In genomic region chr19:41880329-41880708, GRCh38 we compare ENCODE assay signal across 23 cellular contexts. TPM values are rescaled to one million over a fixed set of nuclear protein-coding genes. Genes with fewer than 3 reads are reported as not detected.
DNase-seq lines count a peak whose midpoint lies in the region; ATAC-seq, FAIRE-seq and TF ChIP-seq lines count a peak whose summit lies in the region.
"Had no signal": no experiment of that assay in that cellular context is flagged by ENCODE, and none has a peak within 500 bp of the region (broad histone marks: within the 10 kb centered on the region; RNA-seq: fewer than 3 reads in every experiment).

No MANE protein-coding gene starts in this region.

- H3K27me3 Mint-ChIP-seq in activated CD8-positive, alpha-beta memory T cell treated with anti-CD3 and anti-CD28 coated beads, Interleukin-2, amount 10 ng/mL, durations not matched to agents 7 days and 5 days: no peaks in the 10 kb centered on the region
- peaks cover 37% of the 10 kb centered on the region for H3K27me3 Mint-ChIP-seq in neural crest cell (ENCODE audit: low read depth)

- H3K4me1 Mint-ChIP-seq in activated CD8-positive, alpha-beta memory T cell treated with anti-CD3 and anti-CD28 coated beads, Interleukin-2, amount 10 ng/mL, durations not matched to agents 7 days and 5 days: peaks cover 38% of the 10 kb centered on the region
- peaks cover 22% of the 10 kb centered on the region for H3K4me1 Mint-ChIP-seq in neural crest cell

- peak overlapping the region; percentile 25 for H3K27ac Mint-ChIP-seq in activated CD8-positive, alpha-beta memory T cell treated with anti-CD3 and anti-CD28 coated beads, Interleukin-2, amount 10 ng/mL, durations not matched to agents 7 days and 5 days
- H3K27ac Mint-ChIP-seq in neural crest cell (ENCODE audit: unreplicated experiment): no peak overlapping the region
- H3K27ac Mint-ChIP-seq: WTC11 had no signal

- peaks cover 13% of the 10 kb centered on the region for H3K36me3 Mint-ChIP-seq in activated CD8-positive, alpha-beta memory T cell treated with anti-CD3 and anti-CD28 coated beads, Interleukin-2, amount 10 ng/mL, durations not matched to agents 7 days and 5 days
- no peaks in the 10 kb centered on the region for H3K36me3 Mint-ChIP-seq in neural crest cell (ENCODE audit: low read depth)
- H3K36me3 Mint-ChIP-seq: WTC11 had no signal

- no TSS peak for BruUV-seq in GM12878 (replicated peaks; lab: Mats Ljungman, UMichigan)

- H3K4me3 ChIP-seq in DOHH2 (ENCODE audit: low read length) (peak overlapping the region; percentile 91), GM12878 (no peak overlapping the region)
- H3K4me3 ChIP-seq: gastrocnemius medialis, sigmoid colon, tibial artery had no signal

- peak overlapping the region; percentile 99 for H3K27ac ChIP-seq in DOHH2 (ENCODE audit: low read depth, low read length)
- no peak overlapping the region for H3K27ac ChIP-seq in GM12878 (ENCODE audit: control insufficient read depth, insufficient read depth)
- H3K27ac ChIP-seq: gastrocnemius medialis, sigmoid colon, tibial artery had no signal

- H4K20me1 ChIP-seq in DOHH2 (ENCODE audit: control insufficient read depth, insufficient read depth, low read depth, low read length) (no peaks in the 10 kb centered on the region), GM12878 (ENCODE audit: control insufficient read depth, insufficient read depth) (no peaks in the 10 kb centered on the region)

- CTCF ChIA-PET in activated CD8-positive, alpha-beta memory T cell treated with anti-CD3 and anti-CD28 coated beads, Interleukin-2, amount 10 ng/mL, durations not matched to agents 7 days and 5 days (lab: Charles Lee): interaction anchor here (10.6 kb wide), 1 partner anchor 20 kb away, joined by 66 read pairs; the partner anchor contains the start of gene RPS19
- CTCF ChIA-PET in GM12878 (lab: Yijun Ruan, JAX): no interaction called here

- H3K36me3 ChIP-seq in DOHH2 (ENCODE audit: control insufficient read depth, low read length) (peaks cover 73% of the 10 kb centered on the region), GM12878 (ENCODE audit: control insufficient read depth in 2 of 2, insufficient read depth in 2 of 2, low read length in 1 of 2) (peaks cover 3 to 4% of the 10 kb centered on the region in 2 experiments; a peak in 3 of 4 replicates)
- H3K36me3 ChIP-seq: gastrocnemius medialis, sigmoid colon, tibial artery had no signal

- POLR2A ChIA-PET in GM12878 (lab: Charles Lee): no interaction called here

- H3K27me3 ChIP-seq in DOHH2 (ENCODE audit: control insufficient read depth, low read length): no peaks in the 10 kb centered on the region; the same call in 1 of the 2 replicates
- H3K27me3 ChIP-seq in GM12878 (replicated peaks in 1 of 2; ENCODE audit: control insufficient read depth in 2 of 2, insufficient read depth in 2 of 2, low read length in 1 of 2): no peaks in the 10 kb centered on the region
- H3K27me3 ChIP-seq: gastrocnemius medialis, sigmoid colon, tibial artery had no signal

- TF ChIP-seq EP300 in GM12878 (IDR thresholded peaks at IDR 0.05; ENCODE audit: borderline replicate concordance in 1 of 2, control insufficient read depth in 1 of 2, low read depth in 2 of 2, low read length in 2 of 2): no peak

- no peak for DNase-seq in activated CD8-positive, alpha-beta memory T cell treated with anti-CD3 and anti-CD28 coated beads, Interleukin-2, amount 10 ng/mL, durations not matched to agents 7 days and 5 days
- no peak for DNase-seq in activated CD8-positive, alpha-beta memory T cell treated with anti-CD3 and anti-CD28 coated beads for 24 hours
- no peak for DNase-seq in GM12878 (ENCODE audit: low read depth, low spot score)
- no peak for DNase-seq in neural crest cell (ENCODE audit: low read depth, low spot score)
- DNase-seq in NCI-H1417 treated with DMSO at 0.1 percent for 48 hours (lab: John Stamatoyannopoulos, UW): no peak
- no peak for DNase-seq in NCI-H226
- DNase-seq in NCI-H2107 treated with DMSO at 0.1 percent for 48 hours (lab: John Stamatoyannopoulos, UW; ENCODE audit: unreplicated experiment): no peak
- DNase-seq: ACHN; activated effector memory CD4-positive, alpha-beta T cell treated with anti-CD3 and anti-CD28 coated beads, Interleukin-2, amount 50 U/mL, for 16 hours; anterior cingulate cortex; central memory CD4-positive, alpha-beta T cell; gastrocnemius medialis; GOT3; mammary epithelial cell; NCI-H526; sigmoid colon; tibial artery had no signal

- H3K9me3 ChIP-seq in DOHH2 (ENCODE audit: control insufficient read depth, insufficient read depth, low read length) (no peaks in the 10 kb centered on the region), GM12878 (replicated peaks; ENCODE audit: control insufficient read depth, insufficient read depth, low read length) (no peaks in the 10 kb centered on the region)
- H3K9me3 ChIP-seq: gastrocnemius medialis, sigmoid colon, tibial artery had no signal

- WGBS in GM12878 (ENCODE audit: insufficient coverage, insufficient replicate concordance, low lambda C conversion rate, missing lambda C conversion rate): 52% methylated on average over 5 of the region's 5 CpGs

- in situ Hi-C loops in GM12878 (cut with MboI): no loop called here

- H3K9ac ChIP-seq in GM12878 (ENCODE audit: control insufficient read depth, insufficient read depth, low read length): no peak overlapping the region

- peaks cover 69% of the 10 kb centered on the region for H3K4me1 ChIP-seq in DOHH2 (ENCODE audit: control insufficient read depth, low read length)
- H3K4me1 ChIP-seq in GM12878 (ENCODE audit: control insufficient read depth, insufficient read depth, low read length): peaks cover 30% of the 10 kb centered on the region

- ATAC-seq in activated CD8-positive, alpha-beta memory T cell treated with anti-CD3 and anti-CD28 coated beads, Interleukin-2, amount 10 ng/mL, durations not matched to agents 7 days and 5 days: no peak
- no peak for ATAC-seq in GM12878
- ATAC-seq: esophagus mucosa, gastrocnemius medialis, HepG2, WTC11 had no signal

- H3K4me2 ChIP-seq in DOHH2 (ENCODE audit: low read length) (peak overlapping the region; percentile 93), GM12878 (ENCODE audit: control insufficient read depth, insufficient read depth) (no peak overlapping the region)

- SMC1A ChIA-PET in GM12878 (lab: Charles Lee; ENCODE audit: uncharacterized antibody, unreplicated experiment): no interaction called here

- TF ChIP-seq CTCF in DOHH2 (IDR thresholded peaks at IDR 0.05; ENCODE audit: low read depth, low read length, poor library complexity, severe bottlenecking) (no peak), GM12878 (IDR thresholded peaks at IDR 0.05 in 2 of 3, conservative IDR thresholded peaks at IDR 0.05 in 1 of 3; ENCODE audit: control insufficient read depth in 2 of 3, extremely low read depth in 1 of 3, insufficient read depth in 1 of 3, low read depth in 3 of 3, low read length in 3 of 3) (no peak), neural crest cell (conservative IDR thresholded peaks at IDR 0.05) (no peak)

- no peak overlapping the region for H3K4me3 Mint-ChIP-seq in activated CD8-positive, alpha-beta memory T cell treated with anti-CD3 and anti-CD28 coated beads, Interleukin-2, amount 10 ng/mL, durations not matched to agents 7 days and 5 days
- peak overlapping the region; percentile 76 for H3K4me3 Mint-ChIP-seq in neural crest cell
- H3K4me3 Mint-ChIP-seq: WTC11 had no signal

- FAIRE-seq in GM12878 (lab: Jason Lieb, UNC): no peak
- FAIRE-seq: HepG2 had no signal

- no peak for TF ChIP-seq RAD21 in GM12878 (IDR thresholded peaks at IDR 0.05; ENCODE audit: insufficient read depth, low read depth, low read length)

- no peak overlapping the region for H2AFZ ChIP-seq in GM12878 (ENCODE audit: control insufficient read depth, low read depth, low read length)

- no peaks in the 10 kb centered on the region for H3K9me3 Mint-ChIP-seq in activated CD8-positive, alpha-beta memory T cell treated with anti-CD3 and anti-CD28 coated beads, Interleukin-2, amount 10 ng/mL, durations not matched to agents 7 days and 5 days (ENCODE audit: low read depth)
- no peaks in the 10 kb centered on the region for H3K9me3 Mint-ChIP-seq in neural crest cell
- H3K9me3 Mint-ChIP-seq: WTC11 had no signal

- TF ChIP-seq POLR2A in GM12878 (IDR thresholded peaks at IDR 0.05; ENCODE audit: low read depth, low read length): no peak

- intact Hi-C loops in GM12878 (cut with micrococcal nuclease; ENCODE audit: unreplicated experiment): no loop called here

- H3K79me2 ChIP-seq in DOHH2 (ENCODE audit: control insufficient read depth, low read length): peaks cover 55% of the 10 kb centered on the region
- H3K79me2 ChIP-seq in GM12878 (ENCODE audit: control insufficient read depth, insufficient read depth, low read length): peaks cover 63% of the 10 kb centered on the region

- H3F3A ChIP-seq in DOHH2 (ENCODE audit: control insufficient read depth, insufficient read depth): peaks cover 61% of the 10 kb centered on the region

- no peaks in the 10 kb centered on the region for H3K9me2 ChIP-seq in DOHH2 (replicated peaks; ENCODE audit: control insufficient read depth, low read length)

- RAD21 ChIA-PET in GM12878 (lab: Charles Lee; ENCODE audit: unreplicated experiment): no interaction called here

RNA-seq across cellular contexts. Expression of gene ARHGEF1, which starts 2.7 kb away (rescaled TPM):
- total RNA-seq in activated CD8-positive, alpha-beta memory T cell treated with anti-CD3 and anti-CD28 coated beads, Interleukin-2, amount 10 ng/mL, durations not matched to agents 7 days and 5 days: 100 to 1,000 TPM; 545 to 682 TPM
- 129 and 142 TPM in 2 replicates for total RNA-seq in GM12878 (2013; cell fraction: nucleolus; rRNA removed)
- 63.3 and 67.8 TPM in 2 replicates for total RNA-seq in GM12878 (2014; rRNA removed)
- total RNA-seq in GM12878 (2014; rRNA removed; fragmentation: Illumina TruSeq; extraction: Trizol): 21.2 and 21.7 TPM in 2 replicates
- 185 and 207 TPM in 2 replicates for total RNA-seq in GM12878 (2021)
- polyA plus RNA-seq in GM12878 (2011; ENCODE audit: low read depth): 58.7 TPM
- polyA plus RNA-seq in GM12878 (2011; rRNA removed): 22.5 and 40.1 TPM in 2 replicates
- 52.3 and 74.7 TPM in 2 replicates for polyA plus RNA-seq in GM12878 (2011; cell fraction: cytosol; rRNA removed)
- polyA plus RNA-seq in GM12878 (2011; cell fraction: nucleus; rRNA removed): 425 and 583 TPM in 2 replicates
- 158 and 192 TPM in 2 replicates for polyA plus RNA-seq in GM12878 (2012)
- polyA plus RNA-seq in GM12878 (2014; fragmentation: Illumina TruSeq; extraction: Trizol): 13.4 and 35.3 TPM in 2 replicates
- 1 to 10 TPM; 1.2 to 5.9 TPM for polyA plus RNA-seq in GM12878 (2014; fragmentation: Nextera tagmentation; extraction: Ambion mirVana)
- polyA plus RNA-seq in GM12878 (2014; rRNA removed): 151 and 182 TPM in 2 replicates
- polyA plus RNA-seq in GM12878 (2016; fragmentation: Nextera tagmentation; extraction: Ambion mirVana): 100 to 1,000 TPM in 1 of 2 experiments, 10 to 100 TPM in 1; 89.7 to 110 TPM
- 21.7 and 42.7 TPM in 2 replicates for polyA minus RNA-seq in GM12878 (2011; rRNA and poly(A)+ RNA removed)
- 28.9 and 30.2 TPM in 2 replicates for polyA minus RNA-seq in GM12878 (2011; cell fraction: cytosol; rRNA and poly(A)+ RNA removed)
- 40.9 and 71.2 TPM in 2 replicates for polyA minus RNA-seq in GM12878 (2011; cell fraction: nucleus; rRNA and poly(A)+ RNA removed)
- 62.3 and 69.9 TPM in 2 replicates for total RNA-seq in neural crest cell

RNA-seq across cellular contexts. Expression of gene CD79A, which starts 3.2 kb away (rescaled TPM):
- total RNA-seq in activated CD8-positive, alpha-beta memory T cell treated with anti-CD3 and anti-CD28 coated beads, Interleukin-2, amount 10 ng/mL, durations not matched to agents 7 days and 5 days: 1 to 10 TPM; 4.0 to 4.1 TPM
- 163 and 166 TPM in 2 replicates for total RNA-seq in GM12878 (2013; cell fraction: nucleolus; rRNA removed)
- total RNA-seq in GM12878 (2014; rRNA removed) (370 and 414 TPM in 2 replicates), GM12878 (2014; rRNA removed; fragmentation: Illumina TruSeq; extraction: Trizol) (243 and 253 TPM in 2 replicates), GM12878 (2021) (357 and 368 TPM in 2 replicates), neural crest cell (0.32 and 0.70 TPM in 2 replicates)
- polyA plus RNA-seq in GM12878 (2011; ENCODE audit: low read depth): 302 TPM
- polyA plus RNA-seq in GM12878 (2011; rRNA removed) (117 and 280 TPM in 2 replicates), GM12878 (2014; fragmentation: Illumina TruSeq; extraction: Trizol) (97.1 and 294 TPM in 2 replicates), GM12878 (2014; fragmentation: Nextera tagmentation; extraction: Ambion mirVana) (10 to 100 TPM; 38.8 to 76.5 TPM), GM12878 (2014; rRNA removed) (400 and 502 TPM in 2 replicates), GM12878 (2016; fragmentation: Nextera tagmentation; extraction: Ambion mirVana) (100 to 1,000 TPM; 268 to 283 TPM)
- 347 and 501 TPM in 2 replicates for polyA plus RNA-seq in GM12878 (2011; cell fraction: cytosol; rRNA removed)
- 160 and 176 TPM in 2 replicates for polyA plus RNA-seq in GM12878 (2011; cell fraction: nucleus; rRNA removed)
- 480 and 877 TPM in 2 replicates for polyA plus RNA-seq in GM12878 (2012)
- polyA minus RNA-seq in GM12878 (2011; rRNA and poly(A)+ RNA removed): 144 and 359 TPM in 2 replicates
- polyA minus RNA-seq in GM12878 (2011; cell fraction: cytosol; rRNA and poly(A)+ RNA removed): 143 and 156 TPM in 2 replicates
- polyA minus RNA-seq in GM12878 (2011; cell fraction: nucleus; rRNA and poly(A)+ RNA removed): 66.9 and 93.6 TPM in 2 replicates
- total RNA-seq: kidney epithelial cell, sigmoid colon had no signal

RNA-seq across cellular contexts. Expression of gene RPS19, which starts 20.3 kb away (rescaled TPM):
- total RNA-seq in activated CD8-positive, alpha-beta memory T cell treated with anti-CD3 and anti-CD28 coated beads, Interleukin-2, amount 10 ng/mL, durations not matched to agents 7 days and 5 days: 1,000 to 10,000 TPM; 3,135 to 3,310 TPM
- total RNA-seq in GM12878 (2013; cell fraction: nucleolus; rRNA removed): 337 and 389 TPM in 2 replicates
- total RNA-seq in GM12878 (2014; rRNA removed) (2,833 and 3,056 TPM in 2 replicates), GM12878 (2014; rRNA removed; fragmentation: Illumina TruSeq; extraction: Trizol) (4,466 and 4,585 TPM in 2 replicates), GM12878 (2021) (4,047 and 4,139 TPM in 2 replicates), neural crest cell (2,492 and 2,613 TPM in 2 replicates)
- 3,782 TPM for polyA plus RNA-seq in GM12878 (2011; ENCODE audit: low read depth)
- polyA plus RNA-seq in GM12878 (2011; rRNA removed) (2,203 and 3,275 TPM in 2 replicates), GM12878 (2014; fragmentation: Illumina TruSeq; extraction: Trizol) (763 and 2,654 TPM in 2 replicates), GM12878 (2014; fragmentation: Nextera tagmentation; extraction: Ambion mirVana) (1,000 to 10,000 TPM; 5,523 to 5,578 TPM), GM12878 (2014; rRNA removed) (2,615 and 3,329 TPM in 2 replicates), GM12878 (2016; fragmentation: Nextera tagmentation; extraction: Ambion mirVana) (1,000 to 10,000 TPM; 4,207 to 4,390 TPM)
- 6,871 and 7,631 TPM in 2 replicates for polyA plus RNA-seq in GM12878 (2011; cell fraction: cytosol; rRNA removed)
- polyA plus RNA-seq in GM12878 (2011; cell fraction: nucleus; rRNA removed): 984 and 1,594 TPM in 2 replicates
- polyA plus RNA-seq in GM12878 (2012): 5,988 and 6,622 TPM in 2 replicates
- 545 and 1,896 TPM in 2 replicates for polyA minus RNA-seq in GM12878 (2011; rRNA and poly(A)+ RNA removed)
- 1,252 and 1,303 TPM in 2 replicates for polyA minus RNA-seq in GM12878 (2011; cell fraction: cytosol; rRNA and poly(A)+ RNA removed)
- polyA minus RNA-seq in GM12878 (2011; cell fraction: nucleus; rRNA and poly(A)+ RNA removed): 228 and 274 TPM in 2 replicates

RNA-seq across cellular contexts. Expression of gene DMRTC2, which starts 35.5 kb away (rescaled TPM):
- total RNA-seq in activated CD8-positive, alpha-beta memory T cell treated with anti-CD3 and anti-CD28 coated beads, Interleukin-2, amount 10 ng/mL, durations not matched to agents 7 days and 5 days: not detected
- total RNA-seq in GM12878 (2013; cell fraction: nucleolus; rRNA removed): not detected in 2 replicates
- total RNA-seq in GM12878 (2014; rRNA removed) (not detected in 2 replicates), GM12878 (2014; rRNA removed; fragmentation: Illumina TruSeq; extraction: Trizol) (not detected in 2 replicates), GM12878 (2021) (not detected in 2 replicates), neural crest cell (not detected in 2 replicates)
- not detected for polyA plus RNA-seq in GM12878 (2011; ENCODE audit: low read depth)
- polyA plus RNA-seq in GM12878 (2011; rRNA removed) (not detected in 2 replicates), GM12878 (2014; fragmentation: Illumina TruSeq; extraction: Trizol) (not detected in 2 replicates), GM12878 (2014; fragmentation: Nextera tagmentation; extraction: Ambion mirVana) (not detected), GM12878 (2014; rRNA removed) (not detected in 2 replicates), GM12878 (2016; fragmentation: Nextera tagmentation; extraction: Ambion mirVana) (not detected)
- polyA plus RNA-seq in GM12878 (2011; cell fraction: cytosol; rRNA removed): not detected in 2 replicates
- not detected in 2 replicates for polyA plus RNA-seq in GM12878 (2011; cell fraction: nucleus; rRNA removed)
- polyA plus RNA-seq in GM12878 (2012): not detected in 2 replicates
- not detected in 2 replicates for polyA minus RNA-seq in GM12878 (2011; rRNA and poly(A)+ RNA removed)
- not detected in 2 replicates for polyA minus RNA-seq in GM12878 (2011; cell fraction: cytosol; rRNA and poly(A)+ RNA removed)
- not detected in 2 replicates for polyA minus RNA-seq in GM12878 (2011; cell fraction: nucleus; rRNA and poly(A)+ RNA removed)
- total RNA-seq: esophagus mucosa, gastrocnemius medialis, HepG2, kidney epithelial cell, mammary epithelial cell, posterior vena cava, sigmoid colon, WTC11 had no signal
- polyA plus RNA-seq: HepG2, mammary epithelial cell, sigmoid colon had no signal

RNA-seq across cellular contexts. Expression of gene LYPD4, which starts 35.8 kb away (rescaled TPM):
- total RNA-seq in activated CD8-positive, alpha-beta memory T cell treated with anti-CD3 and anti-CD28 coated beads, Interleukin-2, amount 10 ng/mL, durations not matched to agents 7 days and 5 days: not detected
- not detected in 2 replicates for total RNA-seq in GM12878 (2013; cell fraction: nucleolus; rRNA removed)
- total RNA-seq in GM12878 (2014; rRNA removed): not detected in 2 replicates
- total RNA-seq in GM12878 (2014; rRNA removed; fragmentation: Illumina TruSeq; extraction: Trizol): not detected in 2 replicates
- total RNA-seq in GM12878 (2021): not detected in 2 replicates
- polyA plus RNA-seq in GM12878 (2011; ENCODE audit: low read depth): not detected
- not detected in 2 replicates for polyA plus RNA-seq in GM12878 (2011; rRNA removed)
- polyA plus RNA-seq in GM12878 (2011; cell fraction: cytosol; rRNA removed): not detected in 2 replicates
- polyA plus RNA-seq in GM12878 (2011; cell fraction: nucleus; rRNA removed): not detected in 2 replicates
- polyA plus RNA-seq in GM12878 (2012): not detected in 2 replicates
- polyA plus RNA-seq in GM12878 (2014; fragmentation: Illumina TruSeq; extraction: Trizol): not detected in 2 replicates
- polyA plus RNA-seq in GM12878 (2014; fragmentation: Nextera tagmentation; extraction: Ambion mirVana): not detected
- polyA plus RNA-seq in GM12878 (2014; rRNA removed): not detected in 2 replicates
- polyA plus RNA-seq in GM12878 (2016; fragmentation: Nextera tagmentation; extraction: Ambion mirVana): not detected
- not detected in 2 replicates for polyA minus RNA-seq in GM12878 (2011; rRNA and poly(A)+ RNA removed)
- polyA minus RNA-seq in GM12878 (2011; cell fraction: cytosol; rRNA and poly(A)+ RNA removed): not detected in 2 replicates
- polyA minus RNA-seq in GM12878 (2011; cell fraction: nucleus; rRNA and poly(A)+ RNA removed): not detected in 2 replicates
- total RNA-seq in neural crest cell: not detected in 2 replicates
- total RNA-seq: esophagus mucosa, gastrocnemius medialis, HepG2, kidney epithelial cell, mammary epithelial cell, posterior vena cava, sigmoid colon, WTC11 had no signal
- polyA plus RNA-seq: HepG2, mammary epithelial cell had no signal

Comparison
In these comparisons a context has a peak if more than half of its experiments do, and no peak if none do; other contexts are left out.
1. RNA of gene CD79A, which starts 3.2 kb away (total RNA-seq): 163 to 414 TPM in GM12878; 4.0 to 4.1 TPM in activated CD8-positive, alpha-beta memory T cell treated with anti-CD3 and anti-CD28 coated beads, Interleukin-2, amount 10 ng/mL, durations not matched to agents 7 days and 5 days and 0.32 to 0.70 TPM in neural crest cell; every median in the first group is over 10 times any median in the second.